ENCODE assay signal across 1 cellular context in the genomic region with DNA sequence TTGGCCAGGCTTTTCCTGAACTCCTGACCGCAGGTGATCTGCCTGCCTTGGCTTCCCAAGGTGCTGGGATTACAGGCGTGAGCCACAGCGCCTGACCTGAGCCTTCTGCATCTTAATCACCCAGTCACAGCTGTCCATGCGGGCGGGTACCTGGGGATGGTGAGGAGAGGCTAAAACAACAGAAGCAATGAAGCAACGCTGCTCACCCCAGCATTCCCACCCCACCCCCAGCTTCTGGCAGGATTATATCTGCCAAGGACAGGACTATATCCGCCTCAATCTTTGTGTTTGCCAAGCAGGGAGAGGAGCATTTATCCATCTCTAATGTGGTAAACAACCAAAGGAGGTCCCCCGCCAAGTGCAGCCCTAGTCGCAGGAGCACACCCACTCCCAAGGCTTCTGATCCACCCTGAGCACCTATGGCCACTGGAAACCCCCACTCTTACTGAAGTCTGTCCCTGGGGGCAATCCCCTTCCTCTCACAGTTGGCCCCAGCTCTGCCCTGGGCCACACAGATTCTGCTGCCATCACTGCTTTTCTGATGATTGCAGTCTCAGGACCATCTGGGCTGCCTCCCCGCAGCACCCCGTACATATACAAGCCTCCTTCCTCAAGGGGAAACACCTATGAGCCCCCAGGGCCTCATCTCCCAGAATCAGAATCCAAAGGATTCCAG.
TF ChIP-seq lines count a peak whose summit lies in the region.

No MANE protein-coding gene starts in this region.

TF ChIP-seq in GM23338, 12 proteins besides CTCF, POLR2A, EP300 and RAD21 (continued from another document):
- TF ChIP-seq, protein P1, sequence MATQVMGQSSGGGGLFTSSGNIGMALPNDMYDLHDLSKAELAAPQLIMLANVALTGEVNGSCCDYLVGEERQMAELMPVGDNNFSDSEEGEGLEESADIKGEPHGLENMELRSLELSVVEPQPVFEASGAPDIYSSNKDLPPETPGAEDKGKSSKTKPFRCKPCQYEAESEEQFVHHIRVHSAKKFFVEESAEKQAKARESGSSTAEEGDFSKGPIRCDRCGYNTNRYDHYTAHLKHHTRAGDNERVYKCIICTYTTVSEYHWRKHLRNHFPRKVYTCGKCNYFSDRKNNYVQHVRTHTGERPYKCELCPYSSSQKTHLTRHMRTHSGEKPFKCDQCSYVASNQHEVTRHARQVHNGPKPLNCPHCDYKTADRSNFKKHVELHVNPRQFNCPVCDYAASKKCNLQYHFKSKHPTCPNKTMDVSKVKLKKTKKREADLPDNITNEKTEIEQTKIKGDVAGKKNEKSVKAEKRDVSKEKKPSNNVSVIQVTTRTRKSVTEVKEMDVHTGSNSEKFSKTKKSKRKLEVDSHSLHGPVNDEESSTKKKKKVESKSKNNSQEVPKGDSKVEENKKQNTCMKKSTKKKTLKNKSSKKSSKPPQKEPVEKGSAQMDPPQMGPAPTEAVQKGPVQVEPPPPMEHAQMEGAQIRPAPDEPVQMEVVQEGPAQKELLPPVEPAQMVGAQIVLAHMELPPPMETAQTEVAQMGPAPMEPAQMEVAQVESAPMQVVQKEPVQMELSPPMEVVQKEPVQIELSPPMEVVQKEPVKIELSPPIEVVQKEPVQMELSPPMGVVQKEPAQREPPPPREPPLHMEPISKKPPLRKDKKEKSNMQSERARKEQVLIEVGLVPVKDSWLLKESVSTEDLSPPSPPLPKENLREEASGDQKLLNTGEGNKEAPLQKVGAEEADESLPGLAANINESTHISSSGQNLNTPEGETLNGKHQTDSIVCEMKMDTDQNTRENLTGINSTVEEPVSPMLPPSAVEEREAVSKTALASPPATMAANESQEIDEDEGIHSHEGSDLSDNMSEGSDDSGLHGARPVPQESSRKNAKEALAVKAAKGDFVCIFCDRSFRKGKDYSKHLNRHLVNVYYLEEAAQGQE (IDR thresholded peaks at IDR 0.05; ENCODE audit: unreplicated experiment), result no peak
